11 cellular contexts compared by ENCODE assay signal in genomic region chr13:48596128-48596429, GRCh38. TPM values are rescaled to one million over a fixed set of nuclear protein-coding genes. Genes with fewer than 3 reads are reported as not detected.
"Had no signal": no experiment of that assay in that cellular context is flagged by ENCODE, and none has a peak within 500 bp of the region (broad histone marks: within the 10 kb centered on the region; RNA-seq: fewer than 3 reads in every experiment).

No MANE protein-coding gene starts in this region.

- H3K4me1 Mint-ChIP-seq: activated CD4-positive, alpha-beta memory T cell treated with anti-CD3 and anti-CD28 coated beads, Interleukin-2, amount 10 ng/mL, durations not matched to agents 7 days and 5 days; activated naive CD4-positive, alpha-beta T cell treated with anti-CD3 and anti-CD28 coated beads, Interleukin-2, amount 10 ng/mL, durations not matched to agents 7 days and 5 days; T-cell had no signal

- H3K9me3 Mint-ChIP-seq: activated CD4-positive, alpha-beta memory T cell treated with anti-CD3 and anti-CD28 coated beads, Interleukin-2, amount 10 ng/mL, durations not matched to agents 7 days and 5 days; activated naive CD4-positive, alpha-beta T cell treated with anti-CD3 and anti-CD28 coated beads, Interleukin-2, amount 10 ng/mL, durations not matched to agents 7 days and 5 days; stimulated activated naive CD8-positive, alpha-beta T cell treated with anti-CD3 and anti-CD28 coated beads, Interleukin-15, amount 100 ng/mL, for 72 hours; T-cell; type B pancreatic cell had no signal

- H3K4me3 Mint-ChIP-seq: activated CD4-positive, alpha-beta memory T cell treated with anti-CD3 and anti-CD28 coated beads, Interleukin-2, amount 10 ng/mL, durations not matched to agents 7 days and 5 days; activated naive CD4-positive, alpha-beta T cell treated with anti-CD3 and anti-CD28 coated beads, Interleukin-2, amount 10 ng/mL, durations not matched to agents 7 days and 5 days; nephron progenitor cell; stimulated activated naive CD8-positive, alpha-beta T cell treated with anti-CD3 and anti-CD28 coated beads, Interleukin-15, amount 100 ng/mL, for 72 hours; T-cell; type B pancreatic cell had no signal

- H3K36me3 Mint-ChIP-seq: activated naive CD4-positive, alpha-beta T cell treated with anti-CD3 and anti-CD28 coated beads, Interleukin-2, amount 10 ng/mL, durations not matched to agents 7 days and 5 days; T-cell; type B pancreatic cell had no signal

- H3K4me1 ChIP-seq: ascending aorta, foreskin keratinocyte, prostate gland had no signal

- H3K9me3 ChIP-seq: ascending aorta, prostate gland had no signal

- DNase-seq: nephron progenitor cell had no signal

- H3K27ac Mint-ChIP-seq: activated CD4-positive, alpha-beta memory T cell treated with anti-CD3 and anti-CD28 coated beads, Interleukin-2, amount 10 ng/mL, durations not matched to agents 7 days and 5 days; activated naive CD4-positive, alpha-beta T cell treated with anti-CD3 and anti-CD28 coated beads, Interleukin-2, amount 10 ng/mL, durations not matched to agents 7 days and 5 days; nephron progenitor cell; stimulated activated naive CD8-positive, alpha-beta T cell treated with anti-CD3 and anti-CD28 coated beads, Interleukin-15, amount 100 ng/mL, for 72 hours; T-cell had no signal

- H3K27ac ChIP-seq: ascending aorta, foreskin keratinocyte, prostate gland had no signal

- H3K27me3 ChIP-seq: ascending aorta had no signal

- H3K36me3 ChIP-seq: ascending aorta, prostate gland had no signal

- H3K27me3 Mint-ChIP-seq: stimulated activated naive CD8-positive, alpha-beta T cell treated with anti-CD3 and anti-CD28 coated beads, Interleukin-15, amount 100 ng/mL, for 72 hours; type B pancreatic cell had no signal

- H3K4me3 ChIP-seq: ascending aorta, prostate gland had no signal

RNA-seq across cellular contexts. Expression of gene CYSLTR2, which starts 57.6 kb away (rescaled TPM):
- total RNA-seq: fibroblast of lung, foreskin keratinocyte, lung microvascular endothelial cell had no signal
- polyA plus RNA-seq: foreskin keratinocyte had no signal
